ENCODE assay signal across 13 cellular contexts in the genomic region with DNA sequence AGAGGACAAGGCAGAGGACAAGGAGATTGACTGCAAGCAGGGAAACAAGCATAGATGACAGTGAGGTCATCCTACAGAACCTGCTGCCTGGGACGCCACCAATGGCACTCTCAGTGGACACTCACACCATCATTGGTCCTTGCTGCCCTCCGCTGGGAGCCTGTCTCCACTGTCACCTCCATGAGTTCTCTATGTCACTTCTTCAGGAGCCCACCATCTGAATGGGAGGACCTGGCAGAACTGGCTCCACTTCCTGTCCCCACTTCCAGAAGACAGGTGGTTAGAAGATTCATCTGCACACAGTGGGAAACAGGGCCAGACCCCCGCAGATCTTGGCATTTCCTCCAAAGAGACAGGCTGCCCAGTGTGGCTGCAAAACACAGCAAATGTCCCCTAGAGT.
"Had no signal": no experiment of that assay in that cellular context is flagged by ENCODE, and none has a peak within 500 bp of the region (broad histone marks: within the 10 kb centered on the region; RNA-seq: fewer than 3 reads in every experiment).

No MANE protein-coding gene starts in this region.

- H3K4me3 Mint-ChIP-seq: activated naive CD4-positive, alpha-beta T cell treated with anti-CD3 and anti-CD28 coated beads for 36 hours; natural killer cell had no signal

- DNase-seq: activated CD4-positive, alpha-beta T cell treated with anti-CD3 and anti-CD28 coated beads, Interleukin-2, amount 50 U/mL, for 48 hours; activated naive CD4-positive, alpha-beta T cell treated with anti-CD3 and anti-CD28 coated beads for 36 hours; left ventricle myocardium superior; mesenchymal stem cell; natural killer cell; stimulated activated CD4-positive, alpha-beta T cell treated with anti-CD3 and anti-CD28 coated beads, Interleukin-4, amount 100 ng/mL, for 24 hours; stimulated activated naive CD8-positive, alpha-beta T cell treated with anti-CD3 and anti-CD28 coated beads, Interleukin-15, Interleukin-2, amounts not matched to agents 100 U/mL and 50 U/mL, for 24 hours; T-helper 9 cell; trophoblast cell had no signal

- H3K36me3 Mint-ChIP-seq: natural killer cell had no signal

- H3K27ac ChIP-seq: right atrium auricular region had no signal

- ATAC-seq: esophagus mucosa; left ventricle myocardium superior; natural killer cell; stimulated activated naive CD8-positive, alpha-beta T cell treated with anti-CD3 and anti-CD28 coated beads, Interleukin-15, Interleukin-2, amounts not matched to agents 100 U/mL and 50 U/mL, for 24 hours had no signal

- H3K36me3 ChIP-seq: right atrium auricular region had no signal

- H3K9me3 Mint-ChIP-seq: activated naive CD4-positive, alpha-beta T cell treated with anti-CD3 and anti-CD28 coated beads for 36 hours; activated T-helper 2 cell treated with anti-CD3 and anti-CD28 coated beads, Interferon-gamma antibody, Interleukin-2, Interleukin-4, amounts not matched to agents 10 μg/mL and 5 μg/mL and 100 μg/mL, durations not matched to agents 14 hours and 24 hours and 36 hours; natural killer cell had no signal

- H3K27ac Mint-ChIP-seq: activated naive CD4-positive, alpha-beta T cell treated with anti-CD3 and anti-CD28 coated beads for 36 hours; activated T-helper 2 cell treated with anti-CD3 and anti-CD28 coated beads, Interferon-gamma antibody, Interleukin-2, Interleukin-4, amounts not matched to agents 10 μg/mL and 5 μg/mL and 100 μg/mL, durations not matched to agents 14 hours and 24 hours and 36 hours; natural killer cell had no signal

- H3K27me3 ChIP-seq: right atrium auricular region had no signal

- H3K4me1 ChIP-seq: right atrium auricular region had no signal

- H3K4me3 ChIP-seq: right atrium auricular region, skin epidermis had no signal
